In genomic region chr11:67276821-67277230, GRCh38 we compare ENCODE assay signal across 8 cellular contexts. TPM values are rescaled to one million over a fixed set of nuclear protein-coding genes. Genes with fewer than 3 reads are reported as not detected.
DNase-seq lines count a peak whose midpoint lies in the region; ATAC-seq and TF ChIP-seq lines count a peak whose summit lies in the region.

No MANE protein-coding gene starts in this region.

- no peak for TF ChIP-seq EP300 in esophagus muscularis mucosa (IDR thresholded peaks at IDR 0.05)

- H3K9me3 ChIP-seq in esophagus muscularis mucosa (no peaks in the 10 kb centered on the region), prostate gland (no peaks in the 10 kb centered on the region)

- peak overlapping the region; percentile 100 for H3K27ac ChIP-seq in VCaP
- H3K27ac ChIP-seq in esophagus muscularis mucosa (replicated peaks in 1 of 4): peak overlapping the region; percentile 71 to 91 (median 84)
- peak overlapping the region; percentile 82 to 83 for H3K27ac ChIP-seq in prostate gland

- H3K27me3 Mint-ChIP-seq in Calu3 (ENCODE audit: unreplicated experiment): no peaks in the 10 kb centered on the region

- H3K36me3 ChIP-seq in esophagus muscularis mucosa (peaks cover 27 to 44% (median 34%) of the 10 kb centered on the region in 4 donors), prostate gland (peaks cover 8 to 21% of the 10 kb centered on the region in 2 donors)

- CTCF ChIA-PET in Calu3 (lab: Charles Lee): no interaction called here

- H3K4me3 ChIP-seq in esophagus muscularis mucosa (peak overlapping the region; percentile 38 to 56 (median 40)), prostate gland (peak overlapping the region in 1 of 2 donors; percentile 19)

- DNase-seq in esophagus muscularis mucosa (ENCODE audit: extremely low spot score) (no peak), prostate gland (ENCODE audit: low spot score) (no peak), mucosa of gallbladder (ENCODE audit: low spot score) (no peak), NCI-H345 (lab: John Stamatoyannopoulos, UW) (no peak), Calu3 (no peak)

- no peak for TF ChIP-seq POLR2A in esophagus muscularis mucosa (IDR thresholded peaks at IDR 0.05; ENCODE audit: low read depth)
- no peak for TF ChIP-seq POLR2A in prostate gland (IDR thresholded peaks at IDR 0.05)

- H3K4me3 Mint-ChIP-seq in Calu3 (ENCODE audit: low read depth, unreplicated experiment): no peak overlapping the region

- TF ChIP-seq CTCF in VCaP (conservative IDR thresholded peaks at IDR 0.05): no peak
- peak in 1 of 3 experiments; percentile 15 for TF ChIP-seq CTCF in esophagus muscularis mucosa (IDR thresholded peaks at IDR 0.05)
- TF ChIP-seq CTCF in prostate gland (IDR thresholded peaks at IDR 0.05): peak in 2 of 4 experiments; percentile 16 to 38
- no peak for TF ChIP-seq CTCF in Calu3 (IDR thresholded peaks at IDR 0.05; ENCODE audit: unreplicated experiment)

- no peaks in the 10 kb centered on the region for H3K4me1 Mint-ChIP-seq in Calu3 (ENCODE audit: low read depth, unreplicated experiment)

- intact Hi-C loops in esophagus muscularis mucosa (cut with DNase I) (no loop called here), prostate gland (cut with DNase I) (no loop called here), Calu3 (cut with micrococcal nuclease; ENCODE audit: unreplicated experiment) (no loop called here)

- no peaks in the 10 kb centered on the region for H3K9me3 Mint-ChIP-seq in Calu3 (ENCODE audit: low read depth, unreplicated experiment)

- H3K36me3 Mint-ChIP-seq in Calu3 (ENCODE audit: insufficient read depth, unreplicated experiment): peaks cover 45% of the 10 kb centered on the region

- H3K4me1 ChIP-seq in esophagus muscularis mucosa (peaks cover 72 to 92% (median 89%) of the 10 kb centered on the region in 4 donors), prostate gland (replicated peaks) (peaks cover 55% of the 10 kb centered on the region)

- no TSS peak for BruUV-seq in Calu3 (replicated peaks; lab: Mats Ljungman, UMichigan)

- no peaks in the 10 kb centered on the region for H3K27me3 ChIP-seq in esophagus muscularis mucosa
- no peaks in the 10 kb centered on the region for H3K27me3 ChIP-seq in prostate gland (replicated peaks; ENCODE audit: insufficient read depth)

- 50% methylated on average over 1 of the region's 15 CpGs for WGBS in esophagus muscularis mucosa
- 27% methylated on average over 15 of the region's 15 CpGs for WGBS in prostate gland

- ATAC-seq in GM18498 (IDR thresholded peaks at IDR 0.05; ENCODE audit: unreplicated experiment): peak; percentile 20
- ATAC-seq in HG03378 (IDR thresholded peaks at IDR 0.05; ENCODE audit: unreplicated experiment): peak; percentile 5

- no peak overlapping the region for H3K27ac Mint-ChIP-seq in Calu3 (ENCODE audit: unreplicated experiment)

RNA-seq across cellular contexts. Expression of gene GRK2, which starts 10.6 kb away (rescaled TPM):
- total RNA-seq in esophagus muscularis mucosa (10 to 100 TPM; 46.9 to 68.8 (median 59.5) TPM), prostate gland (100 to 1,000 TPM; 102 to 111 TPM), mucosa of gallbladder (86.1 TPM), Calu3 (2022) (69.8 and 71.3 TPM in 2 replicates)

RNA-seq across cellular contexts. Expression of gene ANKRD13D, which starts 12.3 kb away (rescaled TPM):
- total RNA-seq in esophagus muscularis mucosa (10 to 100 TPM; 27.7 to 53.0 (median 39.5) TPM), prostate gland (10 to 100 TPM; 35.9 to 75.3 TPM), mucosa of gallbladder (80.5 TPM), Calu3 (2022) (50.8 and 58.5 TPM in 2 replicates)

RNA-seq across cellular contexts. Expression of gene SSH3, which starts 26.5 kb away (rescaled TPM):
- total RNA-seq in esophagus muscularis mucosa: 10 to 100 TPM; 28.2 to 51.5 (median 44.0) TPM
- 100 to 1,000 TPM in 1 of 2 donors, 10 to 100 TPM in 1; 70.9 to 101 TPM for total RNA-seq in prostate gland
- total RNA-seq in mucosa of gallbladder: 107 TPM
- total RNA-seq in Calu3 (2022): 73.0 and 84.3 TPM in 2 replicates
